8 cellular contexts compared by ENCODE assay signal in the genomic region with DNA sequence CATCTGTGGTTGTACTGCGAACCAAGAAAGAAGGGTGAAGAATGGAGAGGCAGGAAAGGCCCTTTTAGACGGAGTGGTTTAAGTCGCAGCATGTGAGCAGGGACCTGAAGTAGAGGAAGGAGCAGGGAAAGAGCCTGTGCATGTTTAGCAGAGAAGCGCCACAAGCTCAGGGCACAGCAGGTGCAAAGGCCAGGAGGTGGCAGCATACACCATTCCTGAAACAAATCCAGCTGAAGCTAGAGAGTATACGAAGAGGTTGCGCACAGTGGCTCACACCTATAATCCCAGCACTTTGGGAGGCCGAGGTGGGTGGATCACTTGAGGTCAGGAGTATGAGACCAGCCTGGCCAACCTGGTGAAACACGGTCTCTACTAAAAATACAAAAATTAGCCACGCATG. TPM values are rescaled to one million over a fixed set of nuclear protein-coding genes. Genes with fewer than 3 reads are reported as not detected.
A peak's percentile ranks its signal among the peaks of the same experiment; 100 is the strongest.
DNase-seq lines count a peak whose midpoint lies in the region; ATAC-seq and TF ChIP-seq lines count a peak whose summit lies in the region.

No MANE protein-coding gene starts in this region.

- peak; percentile 52 for TF ChIP-seq RAD21 in Ishikawa (IDR thresholded peaks at IDR 0.05; ENCODE audit: low read depth)

- TF ChIP-seq EP300 in Ishikawa (IDR thresholded peaks at IDR 0.05; ENCODE audit: borderline replicate concordance) (no peak), sigmoid colon (IDR thresholded peaks at IDR 0.05) (no peak)

- DNase-seq in DMS 273 (lab: John Stamatoyannopoulos, UW; ENCODE audit: unreplicated experiment), result peak; percentile 67
- no peak for DNase-seq in DMS 273 treated with DMSO at 0.1 percent for 48 hours (lab: John Stamatoyannopoulos, UW)
- peak; percentile 35 for DNase-seq in amniotic epithelial cell (ENCODE audit: low read depth)
- DNase-seq in right lobe of liver, result no peak
- no peak for DNase-seq in natural killer cell treated with Interleukin-12 subunit alpha and Interleukin-12 subunit beta and Interleukin-15 and Interleukin-18, amount 100 ng/mL, for 72 hours (ENCODE audit: low spot score)
- DNase-seq in sigmoid colon, result no peak

- H3K27me3 ChIP-seq in right lobe of liver (no peaks in the 10 kb centered on the region), sigmoid colon (no peaks in the 10 kb centered on the region)

- H3K4me1 ChIP-seq in right lobe of liver (no peaks in the 10 kb centered on the region), sigmoid colon (no peaks in the 10 kb centered on the region)

- peak in 3 of 4 donors; percentile 14 to 25 (median 22) for TF ChIP-seq CTCF in right lobe of liver (IDR thresholded peaks at IDR 0.05)
- peak in 1 of 4 experiments; percentile 17 for TF ChIP-seq CTCF in sigmoid colon (IDR thresholded peaks at IDR 0.05)

- H3K27me3 Mint-ChIP-seq in natural killer cell treated with Interleukin-12 subunit alpha and Interleukin-12 subunit beta and Interleukin-15 and Interleukin-18, amount 100 ng/mL, for 72 hours, result no peaks in the 10 kb centered on the region

- no peak for TF ChIP-seq POLR2A in right lobe of liver (IDR thresholded peaks at IDR 0.05)
- TF ChIP-seq POLR2A in GM18505 (IDR thresholded peaks at IDR 0.05; ENCODE audit: borderline replicate concordance, extremely low read depth, insufficient read depth, insufficient read length), result no peak
- no peak for TF ChIP-seq POLR2A in sigmoid colon (IDR thresholded peaks at IDR 0.05)

- peaks cover 0 to 4% of the 10 kb centered on the region in 2 donors for H3K4me1 Mint-ChIP-seq in natural killer cell treated with Interleukin-12 subunit alpha and Interleukin-12 subunit beta and Interleukin-15 and Interleukin-18, amount 100 ng/mL, for 72 hours (ENCODE audit: low read depth in 2 of 2)

- no peaks in the 10 kb centered on the region for H3K9me3 ChIP-seq in right lobe of liver
- no peaks in the 10 kb centered on the region for H3K9me3 ChIP-seq in sigmoid colon

- no peak overlapping the region for H3K27ac Mint-ChIP-seq in natural killer cell treated with Interleukin-12 subunit alpha and Interleukin-12 subunit beta and Interleukin-15 and Interleukin-18, amount 100 ng/mL, for 72 hours

- H3K4me3 ChIP-seq in right lobe of liver (no peak overlapping the region), sigmoid colon (no peak overlapping the region)

- H3K36me3 ChIP-seq in right lobe of liver (no peaks in the 10 kb centered on the region), sigmoid colon (peaks cover 0 to 27% (median 0%) of the 10 kb centered on the region in 4 donors)

- intact Hi-C loops in right lobe of liver (cut with DNase I) (no loop called here), sigmoid colon (cut with DNase I) (no loop called here)

- ATAC-seq in right lobe of liver (peak in 2 of 4 donors; percentile 18 to 21), GM18505 (IDR thresholded peaks at IDR 0.05; ENCODE audit: unreplicated experiment) (no peak)
- no peak for ATAC-seq in natural killer cell treated with Interleukin-12 subunit alpha and Interleukin-12 subunit beta and Interleukin-15 and Interleukin-18, amount 100 ng/mL, for 72 hours

- WGBS in right lobe of liver (ENCODE audit: insufficient coverage, low coverage, low lambda C conversion rate, missing lambda C conversion rate), result 46% methylated on average over 5 of the region's 9 CpGs
- 86 to 88% methylated on average over 9 of the region's 9 CpGs for WGBS in sigmoid colon, 2 donors

- H3K36me3 Mint-ChIP-seq in natural killer cell treated with Interleukin-12 subunit alpha and Interleukin-12 subunit beta and Interleukin-15 and Interleukin-18, amount 100 ng/mL, for 72 hours, result peaks cover 15% of the 10 kb centered on the region

- no peak overlapping the region for H3K4me3 Mint-ChIP-seq in natural killer cell treated with Interleukin-12 subunit alpha and Interleukin-12 subunit beta and Interleukin-15 and Interleukin-18, amount 100 ng/mL, for 72 hours

- H3K27ac ChIP-seq in right lobe of liver (no peak overlapping the region), sigmoid colon (no peak overlapping the region)

- no peaks in the 10 kb centered on the region for H3K9me3 Mint-ChIP-seq in natural killer cell treated with Interleukin-12 subunit alpha and Interleukin-12 subunit beta and Interleukin-15 and Interleukin-18, amount 100 ng/mL, for 72 hours

TF ChIP-seq in Ishikawa, 13 proteins besides CTCF, POLR2A, EP300 and RAD21:
- TF ChIP-seq ZBTB7A (IDR thresholded peaks at IDR 0.05; ENCODE audit: low read depth), result no peak
- TF ChIP-seq YY1 (IDR thresholded peaks at IDR 0.05; ENCODE audit: low read depth), result no peak
- no peak for TF ChIP-seq NFIC (IDR thresholded peaks at IDR 0.05)
- TF ChIP-seq CREB1 (IDR thresholded peaks at IDR 0.05; ENCODE audit: low read depth), result no peak
- TF ChIP-seq, protein P1, sequence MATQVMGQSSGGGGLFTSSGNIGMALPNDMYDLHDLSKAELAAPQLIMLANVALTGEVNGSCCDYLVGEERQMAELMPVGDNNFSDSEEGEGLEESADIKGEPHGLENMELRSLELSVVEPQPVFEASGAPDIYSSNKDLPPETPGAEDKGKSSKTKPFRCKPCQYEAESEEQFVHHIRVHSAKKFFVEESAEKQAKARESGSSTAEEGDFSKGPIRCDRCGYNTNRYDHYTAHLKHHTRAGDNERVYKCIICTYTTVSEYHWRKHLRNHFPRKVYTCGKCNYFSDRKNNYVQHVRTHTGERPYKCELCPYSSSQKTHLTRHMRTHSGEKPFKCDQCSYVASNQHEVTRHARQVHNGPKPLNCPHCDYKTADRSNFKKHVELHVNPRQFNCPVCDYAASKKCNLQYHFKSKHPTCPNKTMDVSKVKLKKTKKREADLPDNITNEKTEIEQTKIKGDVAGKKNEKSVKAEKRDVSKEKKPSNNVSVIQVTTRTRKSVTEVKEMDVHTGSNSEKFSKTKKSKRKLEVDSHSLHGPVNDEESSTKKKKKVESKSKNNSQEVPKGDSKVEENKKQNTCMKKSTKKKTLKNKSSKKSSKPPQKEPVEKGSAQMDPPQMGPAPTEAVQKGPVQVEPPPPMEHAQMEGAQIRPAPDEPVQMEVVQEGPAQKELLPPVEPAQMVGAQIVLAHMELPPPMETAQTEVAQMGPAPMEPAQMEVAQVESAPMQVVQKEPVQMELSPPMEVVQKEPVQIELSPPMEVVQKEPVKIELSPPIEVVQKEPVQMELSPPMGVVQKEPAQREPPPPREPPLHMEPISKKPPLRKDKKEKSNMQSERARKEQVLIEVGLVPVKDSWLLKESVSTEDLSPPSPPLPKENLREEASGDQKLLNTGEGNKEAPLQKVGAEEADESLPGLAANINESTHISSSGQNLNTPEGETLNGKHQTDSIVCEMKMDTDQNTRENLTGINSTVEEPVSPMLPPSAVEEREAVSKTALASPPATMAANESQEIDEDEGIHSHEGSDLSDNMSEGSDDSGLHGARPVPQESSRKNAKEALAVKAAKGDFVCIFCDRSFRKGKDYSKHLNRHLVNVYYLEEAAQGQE (IDR thresholded peaks at IDR 0.05; ENCODE audit: low read depth), result no peak
- no peak for TF ChIP-seq EGR1 (IDR thresholded peaks at IDR 0.05)
- TF ChIP-seq, protein P2, sequence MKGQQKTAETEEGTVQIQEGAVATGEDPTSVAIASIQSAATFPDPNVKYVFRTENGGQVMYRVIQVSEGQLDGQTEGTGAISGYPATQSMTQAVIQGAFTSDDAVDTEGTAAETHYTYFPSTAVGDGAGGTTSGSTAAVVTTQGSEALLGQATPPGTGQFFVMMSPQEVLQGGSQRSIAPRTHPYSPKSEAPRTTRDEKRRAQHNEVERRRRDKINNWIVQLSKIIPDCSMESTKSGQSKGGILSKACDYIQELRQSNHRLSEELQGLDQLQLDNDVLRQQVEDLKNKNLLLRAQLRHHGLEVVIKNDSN (IDR thresholded peaks at IDR 0.05), result no peak
- TF ChIP-seq TCF12 (IDR thresholded peaks at IDR 0.05; ENCODE audit: low read depth), result no peak
- TF ChIP-seq FOXM1 (IDR thresholded peaks at IDR 0.05; ENCODE audit: borderline replicate concordance, low read depth), result no peak
- no peak for TF ChIP-seq TEAD4 (IDR thresholded peaks at IDR 0.05)
- TF ChIP-seq CEBPB (IDR thresholded peaks at IDR 0.05), result no peak
- TF ChIP-seq TAF1 (IDR thresholded peaks at IDR 0.05; ENCODE audit: low read depth), result no peak
- TF ChIP-seq, protein P3, sequence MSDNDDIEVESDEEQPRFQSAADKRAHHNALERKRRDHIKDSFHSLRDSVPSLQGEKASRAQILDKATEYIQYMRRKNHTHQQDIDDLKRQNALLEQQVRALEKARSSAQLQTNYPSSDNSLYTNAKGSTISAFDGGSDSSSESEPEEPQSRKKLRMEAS (IDR thresholded peaks at IDR 0.05), result no peak

RNA-seq across cellular contexts. Expression of gene HELB, which starts 49.9 kb away (rescaled TPM):
- total RNA-seq in right lobe of liver, result 1 to 10 TPM; 1.5 to 4.2 (median 3.3) TPM
- total RNA-seq in natural killer cell treated with Interleukin-12 subunit alpha and Interleukin-12 subunit beta and Interleukin-15 and Interleukin-18, amount 100 ng/mL, for 72 hours, result 10 to 100 TPM; 26.2 to 30.7 TPM
- 1 to 10 TPM; 3.2 to 8.6 (median 4.4) TPM for total RNA-seq in sigmoid colon
- polyA plus RNA-seq in sigmoid colon, result 1 to 10 TPM in 1 of 3 donors, under 1 TPM in 2; under 0.01 to 3.0 (median 0.23) TPM

Comparison
In these comparisons a context has a peak if more than half of its experiments do, and no peak if none do; other contexts are left out.
1. DNase-seq: peak in DMS 273 (single experiment) and amniotic epithelial cell (single experiment); none in DMS 273 treated with DMSO at 0.1 percent for 48 hours (single experiment), right lobe of liver (0 of 3), natural killer cell treated with Interleukin-12 subunit alpha and Interleukin-12 subunit beta and Interleukin-15 and Interleukin-18, amount 100 ng/mL, for 72 hours (single experiment) and sigmoid colon (single experiment).